In genomic region chr12:47672068-47672467, GRCh38 we compare ENCODE assay signal across 24 cellular contexts. TPM values are rescaled to one million over a fixed set of nuclear protein-coding genes. Genes with fewer than 3 reads are reported as not detected.
"Had no signal": no experiment of that assay in that cellular context is flagged by ENCODE, and none has a peak within 500 bp of the region (broad histone marks: within the 10 kb centered on the region; RNA-seq: fewer than 3 reads in every experiment).

No MANE protein-coding gene starts in this region.

- H3K9me3 Mint-ChIP-seq: activated CD4-positive, alpha-beta memory T cell treated with anti-CD3 and anti-CD28 coated beads, Interleukin-2, amount 10 ng/mL, durations not matched to agents 7 days and 5 days; immature natural killer cell had no signal

- H3K4me1 ChIP-seq: left lung, pancreas, psoas muscle, right atrium auricular region, transverse colon had no signal

- H3K9me3 ChIP-seq: left lung, pancreas, psoas muscle, right atrium auricular region, transverse colon had no signal

- H3K4me3 Mint-ChIP-seq: activated CD4-positive, alpha-beta memory T cell treated with anti-CD3 and anti-CD28 coated beads, Interleukin-2, amount 10 ng/mL, durations not matched to agents 7 days and 5 days; brain; immature natural killer cell; nephron had no signal

- H3K36me3 ChIP-seq: pancreas had no signal

- H3K4me3 ChIP-seq: hepatocyte, left lung, pancreas, psoas muscle, right atrium auricular region, transverse colon had no signal

- H3K27me3 Mint-ChIP-seq: activated CD4-positive, alpha-beta memory T cell treated with anti-CD3 and anti-CD28 coated beads, Interleukin-2, amount 10 ng/mL, durations not matched to agents 7 days and 5 days had no signal

- H3K27ac ChIP-seq: hepatocyte, left lung, pancreas, psoas muscle, right atrium auricular region, transverse colon had no signal

- H3K4me1 Mint-ChIP-seq: brain, immature natural killer cell, nephron had no signal

- H3K27me3 ChIP-seq: hepatocyte, left lung, pancreas, right atrium auricular region, transverse colon had no signal

- DNase-seq: activated CD4-positive, alpha-beta memory T cell treated with anti-CD3 and anti-CD28 coated beads, Interleukin-2, amount 10 ng/mL, durations not matched to agents 7 days and 5 days; activated CD4-positive, alpha-beta T cell treated with anti-CD3 and anti-CD28 coated beads for 48 hours; activated gamma-delta T cell; aorta; central memory CD4-positive, alpha-beta T cell; effector CD8-positive, alpha-beta T cell; immature natural killer cell; left lung; pancreas; psoas muscle; stimulated activated CD4-positive, alpha-beta T cell treated with anti-CD3 and anti-CD28 coated beads, Interleukin-4, amount 100 ng/mL, for 24 hours; T-helper 9 cell; transverse colon had no signal

- H2AFZ ChIP-seq: hepatocyte had no signal

- H3K4me2 ChIP-seq: hepatocyte had no signal

- ATAC-seq: esophagus mucosa, left lung, pancreas, psoas muscle had no signal

- H3K27ac Mint-ChIP-seq: activated CD4-positive, alpha-beta memory T cell treated with anti-CD3 and anti-CD28 coated beads, Interleukin-2, amount 10 ng/mL, durations not matched to agents 7 days and 5 days; brain; nephron had no signal

- H3K79me2 ChIP-seq: hepatocyte had no signal

RNA-seq across cellular contexts. Expression of gene ENDOU, which starts 53.2 kb away (rescaled TPM):
- total RNA-seq: activated CD4-positive, alpha-beta memory T cell treated with anti-CD3 and anti-CD28 coated beads, Interleukin-2, amount 10 ng/mL, durations not matched to agents 7 days and 5 days; dermis blood vessel endothelial cell; endothelial cell of umbilical vein; kidney epithelial cell; left lung; lung microvascular endothelial cell; T-helper 1 cell treated with Interleukin-12 subunit alpha and Interleukin-12 subunit beta and Interleukin-4 antibody, amounts not matched to agents 30 ng/mL and 1 ng/mL, for 36 hours; temporal lobe had no signal
- polyA plus RNA-seq: endothelial cell of umbilical vein, hepatocyte, immature natural killer cell had no signal
